ENCODE assay signal across 28 cellular contexts in genomic region chr6:132868057-132868456, GRCh38.
"Had no signal": no experiment of that assay in that cellular context is flagged by ENCODE, and none has a peak within 500 bp of the region (broad histone marks: within the 10 kb centered on the region; RNA-seq: fewer than 3 reads in every experiment).

No MANE protein-coding gene starts in this region.

- H3K36me3 Mint-ChIP-seq: stimulated activated effector memory CD8-positive, alpha-beta T cell treated with anti-CD3 and anti-CD28 coated beads, Interleukin-12 subunit alpha, Interleukin-12 subunit beta, amount 100 ng/mL, for 72 hours; stimulated activated memory B cell treated with anti-CD40 and anti-IgM and Interleukin-4, amounts not matched to agents 10 μg/mL and 1 μg/mL and 100 μg/mL, for 72 hours; stimulated activated naive B cell treated with anti-CD40 and anti-IgM and Interleukin-4, amounts not matched to agents 10 μg/mL and 1 μg/mL and 100 μg/mL, for 72 hours; type B pancreatic cell had no signal

- H3K27me3 ChIP-seq: stomach, suprapubic skin, testis, thyroid gland, tibial artery, tibial nerve, transverse colon, upper lobe of left lung, upper lobe of right lung, uterus, vagina had no signal

- H3K9me3 Mint-ChIP-seq: stimulated activated effector memory CD8-positive, alpha-beta T cell treated with anti-CD3 and anti-CD28 coated beads, Interleukin-12 subunit alpha, Interleukin-12 subunit beta, amount 100 ng/mL, for 72 hours; stimulated activated memory B cell treated with anti-CD40 and anti-IgM and Interleukin-4, amounts not matched to agents 10 μg/mL and 1 μg/mL and 100 μg/mL, for 72 hours; stimulated activated naive B cell treated with anti-CD40 and anti-IgM and Interleukin-4, amounts not matched to agents 10 μg/mL and 1 μg/mL and 100 μg/mL, for 72 hours; stimulated activated naive CD8-positive, alpha-beta T cell treated with anti-CD3 and anti-CD28 coated beads, Interleukin-15, Interleukin-2, amounts not matched to agents 100 ng/mL and 50 ng/mL, for 24 hours had no signal

- H3K36me3 ChIP-seq: stomach, suprapubic skin, thoracic aorta, thyroid gland, tibial artery, tibial nerve, transverse colon, upper lobe of left lung, upper lobe of right lung, uterus, vagina had no signal

- H3K27ac ChIP-seq: stomach, suprapubic skin, testis, thoracic aorta, thyroid gland, tibial artery, tibial nerve, transverse colon, upper lobe of left lung, upper lobe of right lung, uterus, vagina had no signal

- H3K9me3 ChIP-seq: stomach, suprapubic skin, testis, thoracic aorta, thyroid gland, tibial artery, tibial nerve, transverse colon, upper lobe of left lung, upper lobe of right lung, uterus, vagina had no signal

- DNase-seq: stimulated activated CD4-positive, alpha-beta T cell treated with anti-CD3 and anti-CD28 coated beads, Interleukin-2, amount 100 ng/mL, for 48 hours; stimulated activated CD4-positive, alpha-beta T cell treated with anti-CD3 and anti-CD28 coated beads, Interleukin-4, amount 100 ng/mL, for 1 hour; stimulated activated CD4-positive, alpha-beta T cell treated with anti-CD3 and anti-CD28 coated beads, Interleukin-4, amount 100 ng/mL, for 24 hours; stimulated activated CD4-positive, alpha-beta T cell treated with anti-CD3 and anti-CD28 coated beads, Interleukin-4, amount 100 ng/mL, for 4 hours; stimulated activated CD8-positive, alpha-beta memory T cell treated with anti-CD3 and anti-CD28 coated beads, Interleukin-4, amount 100 ng/mL, for 48 hours; stimulated activated naive B cell treated with anti-CD40 and anti-IgM and Interleukin-4, amounts not matched to agents 10 μg/mL and 1 μg/mL and 100 μg/mL, for 72 hours; stimulated activated naive CD4-positive, alpha-beta T cell; stimulated activated naive CD4-positive, alpha-beta T cell treated with Interleukin-2 at 50 U/mL for 16 hours; stimulated activated naive CD8-positive, alpha-beta T cell treated with anti-CD3 and anti-CD28 coated beads, Interleukin-15, amount 100 ng/mL, for 72 hours; stimulated activated naive CD8-positive, alpha-beta T cell treated with anti-CD3 and anti-CD28 coated beads, Interleukin-15, Interleukin-2, amounts not matched to agents 100 U/mL and 50 U/mL, for 24 hours; stomach; substantia nigra; testis; thyroid gland; tibial artery; transverse colon; trophoblast cell; upper lobe of left lung; upper lobe of right lung; uterus had no signal

- H3K4me3 Mint-ChIP-seq: stimulated activated effector memory CD8-positive, alpha-beta T cell treated with anti-CD3 and anti-CD28 coated beads, Interleukin-12 subunit alpha, Interleukin-12 subunit beta, amount 100 ng/mL, for 72 hours; stimulated activated memory B cell treated with anti-CD40 and anti-IgM and Interleukin-4, amounts not matched to agents 10 μg/mL and 1 μg/mL and 100 μg/mL, for 72 hours; stimulated activated naive B cell treated with anti-CD40 and anti-IgM and Interleukin-4, amounts not matched to agents 10 μg/mL and 1 μg/mL and 100 μg/mL, for 72 hours; stimulated activated naive CD8-positive, alpha-beta T cell treated with anti-CD3 and anti-CD28 coated beads, Interleukin-15, amount 100 ng/mL, for 72 hours; stimulated activated naive CD8-positive, alpha-beta T cell treated with anti-CD3 and anti-CD28 coated beads, Interleukin-15, Interleukin-2, amounts not matched to agents 100 ng/mL and 50 ng/mL, for 24 hours; type B pancreatic cell had no signal

- H3K4me1 ChIP-seq: stomach, suprapubic skin, testis, thyroid gland, tibial artery, tibial nerve, transverse colon, upper lobe of left lung, upper lobe of right lung, uterus, vagina had no signal

- H3K27ac Mint-ChIP-seq: stimulated activated effector memory CD8-positive, alpha-beta T cell treated with anti-CD3 and anti-CD28 coated beads, Interleukin-12 subunit alpha, Interleukin-12 subunit beta, amount 100 ng/mL, for 72 hours; stimulated activated memory B cell treated with anti-CD40 and anti-IgM and Interleukin-4, amounts not matched to agents 10 μg/mL and 1 μg/mL and 100 μg/mL, for 72 hours; stimulated activated naive B cell treated with anti-CD40 and anti-IgM and Interleukin-4, amounts not matched to agents 10 μg/mL and 1 μg/mL and 100 μg/mL, for 72 hours; stimulated activated naive CD8-positive, alpha-beta T cell treated with anti-CD3 and anti-CD28 coated beads, Interleukin-15, amount 100 ng/mL, for 72 hours; stimulated activated naive CD8-positive, alpha-beta T cell treated with anti-CD3 and anti-CD28 coated beads, Interleukin-15, Interleukin-2, amounts not matched to agents 100 ng/mL and 50 ng/mL, for 24 hours; type B pancreatic cell had no signal

- ATAC-seq: stimulated activated effector memory CD8-positive, alpha-beta T cell treated with anti-CD3 and anti-CD28 coated beads, Interleukin-12 subunit alpha, Interleukin-12 subunit beta, amount 100 ng/mL, for 72 hours; stimulated activated memory B cell treated with anti-CD40 and anti-IgM and Interleukin-4, amounts not matched to agents 10 μg/mL and 1 μg/mL and 100 μg/mL, for 72 hours; stimulated activated naive B cell treated with anti-CD40 and anti-IgM and Interleukin-4, amounts not matched to agents 10 μg/mL and 1 μg/mL and 100 μg/mL, for 72 hours; stimulated activated naive CD8-positive, alpha-beta T cell treated with anti-CD3 and anti-CD28 coated beads, Interleukin-15, amount 100 ng/mL, for 72 hours; stimulated activated naive CD8-positive, alpha-beta T cell treated with anti-CD3 and anti-CD28 coated beads, Interleukin-15, Interleukin-2, amounts not matched to agents 100 U/mL and 50 U/mL, for 24 hours; upper lobe of right lung had no signal

- H3K4me1 Mint-ChIP-seq: stimulated activated effector memory CD8-positive, alpha-beta T cell treated with anti-CD3 and anti-CD28 coated beads, Interleukin-12 subunit alpha, Interleukin-12 subunit beta, amount 100 ng/mL, for 72 hours had no signal

- H3K4me3 ChIP-seq: stomach, suprapubic skin, testis, thoracic aorta, thyroid gland, tibial artery, tibial nerve, transverse colon, upper lobe of left lung, upper lobe of right lung, uterus, vagina had no signal
